ENCODE assay signal across 8 cellular contexts in the genomic region with DNA sequence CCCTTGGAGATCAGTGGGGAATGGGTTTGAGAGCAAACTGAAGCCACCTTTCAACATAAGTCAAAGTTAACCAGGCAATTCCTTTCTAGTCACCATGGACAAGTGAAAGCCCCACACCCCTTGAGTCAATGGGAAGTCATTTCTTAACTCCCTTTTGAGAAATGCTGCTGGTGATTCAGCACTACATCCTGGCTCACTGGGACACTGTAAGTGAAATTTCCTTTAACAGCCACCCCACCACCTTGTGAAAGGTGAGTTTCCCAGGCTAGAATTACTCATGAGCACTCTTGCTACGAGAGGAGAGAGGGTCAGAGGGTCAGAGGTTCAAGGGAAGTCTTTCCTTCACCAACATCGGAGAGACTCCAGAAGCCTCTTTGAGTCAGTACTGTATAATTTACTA.
DNase-seq lines count a peak whose midpoint lies in the region; ATAC-seq, FAIRE-seq and TF ChIP-seq lines count a peak whose summit lies in the region.

No MANE protein-coding gene starts in this region.

- no peaks in the 10 kb centered on the region for H3K27me3 ChIP-seq in adipocyte (replicated peaks; ENCODE audit: control insufficient read depth, insufficient read depth, low read length)
- no peaks in the 10 kb centered on the region for H3K27me3 ChIP-seq in smooth muscle cell (ENCODE audit: low read depth)
- no peaks in the 10 kb centered on the region for H3K27me3 ChIP-seq in small intestine (ENCODE audit: control insufficient read depth in 2 of 2, insufficient read depth in 2 of 2, low read length in 2 of 2)

- H3K27ac ChIP-seq in smooth muscle cell (ENCODE audit: low read depth) (peak overlapping the region; percentile 89), small intestine (ENCODE audit: low read depth in 1 of 2, low read length in 1 of 2) (no peak overlapping the region)

- no peak overlapping the region for H3K9ac ChIP-seq in adipocyte (ENCODE audit: low read length)
- peak overlapping the region; percentile 5 for H3K9ac ChIP-seq in smooth muscle cell (ENCODE audit: low read depth)

- no peak for TF ChIP-seq CTCF in smooth muscle cell (IDR thresholded peaks at IDR 0.05; ENCODE audit: borderline replicate concordance, insufficient read depth, poor library complexity, severe bottlenecking)

- H3K4me3 ChIP-seq in adipocyte (ENCODE audit: low read length) (no peak overlapping the region), smooth muscle cell (no peak overlapping the region), small intestine (ENCODE audit: low read depth in 1 of 2, low read length in 2 of 2) (no peak overlapping the region)

- WGBS in smooth muscle cell (ENCODE audit: low lambda C conversion rate): 49% methylated on average over 2 of the region's 2 CpGs
- 53 to 76% (median 71%) methylated on average over 2 of the region's 2 CpGs for WGBS in small intestine, 3 donors

- H3K36me3 ChIP-seq in adipocyte (ENCODE audit: control insufficient read depth, insufficient read depth, low read length, severe bottlenecking) (no peaks in the 10 kb centered on the region), smooth muscle cell (ENCODE audit: low read depth) (no peaks in the 10 kb centered on the region), small intestine (ENCODE audit: control insufficient read depth in 2 of 2, insufficient read depth in 2 of 2, low read length in 2 of 2) (no peaks in the 10 kb centered on the region)

- H3K36me3 Mint-ChIP-seq in activated T-cell treated with anti-CD3 and anti-CD28 coated beads, Interleukin-2, amount 50 U/mL, for 72 hours (ENCODE audit: insufficient read depth in 2 of 2): no peaks in the 10 kb centered on the region

- H3F3A ChIP-seq in smooth muscle cell (ENCODE audit: low read depth): no peaks in the 10 kb centered on the region

- DNase-seq in activated T-cell treated with anti-CD3 and anti-CD28 coated beads, Interleukin-2, amount 50 U/mL, for 72 hours: peak; percentile 2
- DNase-seq in activated T-cell treated with anti-CD3 and anti-CD28 coated beads, Interleukin-2, amount 50 U/mL, for 1 hour: no peak
- DNase-seq in adipocyte (ENCODE audit: low read depth): peak; percentile 39
- DNase-seq in smooth muscle cell (lab: John Stamatoyannopoulos, UW; ENCODE audit: unreplicated experiment): no peak
- DNase-seq in OCI-M1 (lab: John Stamatoyannopoulos, UW): no peak
- DNase-seq in small intestine: no peak
- DNase-seq in stimulated activated CD4-positive, alpha-beta T cell treated with anti-CD3 and anti-CD28 coated beads, Interleukin-2, amount 100 ng/mL, for 24 hours: no peak

- no peaks in the 10 kb centered on the region for H3K79me2 ChIP-seq in smooth muscle cell (ENCODE audit: low read depth)

- no peaks in the 10 kb centered on the region for H3K9me3 Mint-ChIP-seq in activated T-cell treated with anti-CD3 and anti-CD28 coated beads, Interleukin-2, amount 50 U/mL, for 72 hours

- H4K20me1 ChIP-seq in smooth muscle cell (ENCODE audit: low read depth): no peaks in the 10 kb centered on the region

- H3K4me1 Mint-ChIP-seq in activated T-cell treated with anti-CD3 and anti-CD28 coated beads, Interleukin-2, amount 50 U/mL, for 72 hours (ENCODE audit: low read depth): peaks cover 13% of the 10 kb centered on the region

- ATAC-seq in activated T-cell treated with anti-CD3 and anti-CD28 coated beads, Interleukin-2, amount 50 U/mL, for 72 hours (replicated peaks in 1 of 2): peak; percentile 54 to 88
- peak; percentile 75 for ATAC-seq in HG03045 (IDR thresholded peaks at IDR 0.05; ENCODE audit: unreplicated experiment)

- H3K27ac Mint-ChIP-seq in activated T-cell treated with anti-CD3 and anti-CD28 coated beads, Interleukin-2, amount 50 U/mL, for 72 hours: no peak overlapping the region

- H2AFZ ChIP-seq in smooth muscle cell (ENCODE audit: low read depth): no peak overlapping the region

- H3K9me3 ChIP-seq in adipocyte (ENCODE audit: control insufficient read depth, low read length) (no peaks in the 10 kb centered on the region), smooth muscle cell (replicated peaks; ENCODE audit: low read depth) (no peaks in the 10 kb centered on the region), small intestine (ENCODE audit: control insufficient read depth, low read depth) (no peaks in the 10 kb centered on the region)

- FAIRE-seq in small intestine (lab: Jason Lieb, UNC): no peak

- no peak overlapping the region for H3K4me3 Mint-ChIP-seq in activated T-cell treated with anti-CD3 and anti-CD28 coated beads, Interleukin-2, amount 50 U/mL, for 72 hours

- peaks cover 10% of the 10 kb centered on the region for H3K27me3 Mint-ChIP-seq in activated T-cell treated with anti-CD3 and anti-CD28 coated beads, Interleukin-2, amount 50 U/mL, for 72 hours (ENCODE audit: low read depth)

- peaks cover 11% of the 10 kb centered on the region for H3K4me1 ChIP-seq in adipocyte (ENCODE audit: control insufficient read depth, insufficient read depth, low read length)
- no peaks in the 10 kb centered on the region for H3K4me1 ChIP-seq in smooth muscle cell (ENCODE audit: low read depth)
- no peaks in the 10 kb centered on the region for H3K4me1 ChIP-seq in small intestine (ENCODE audit: control insufficient read depth in 2 of 2, insufficient read depth in 1 of 2, low read depth in 1 of 2, low read length in 1 of 2)

- H3K4me2 ChIP-seq in smooth muscle cell: no peak overlapping the region

Comparison
In these comparisons a context has a peak if more than half of its experiments do, and no peak if none do; other contexts are left out.
1. DNase-seq: peak in activated T-cell treated with anti-CD3 and anti-CD28 coated beads, Interleukin-2, amount 50 U/mL, for 72 hours (2 of 2) and adipocyte (single experiment); none in activated T-cell treated with anti-CD3 and anti-CD28 coated beads, Interleukin-2, amount 50 U/mL, for 1 hour (single experiment), smooth muscle cell (single experiment), OCI-M1 (single experiment), small intestine (single experiment) and stimulated activated CD4-positive, alpha-beta T cell treated with anti-CD3 and anti-CD28 coated beads, Interleukin-2, amount 100 ng/mL, for 24 hours (0 of 2).